ENCODE assay signal across 12 cellular contexts in the genomic region with DNA sequence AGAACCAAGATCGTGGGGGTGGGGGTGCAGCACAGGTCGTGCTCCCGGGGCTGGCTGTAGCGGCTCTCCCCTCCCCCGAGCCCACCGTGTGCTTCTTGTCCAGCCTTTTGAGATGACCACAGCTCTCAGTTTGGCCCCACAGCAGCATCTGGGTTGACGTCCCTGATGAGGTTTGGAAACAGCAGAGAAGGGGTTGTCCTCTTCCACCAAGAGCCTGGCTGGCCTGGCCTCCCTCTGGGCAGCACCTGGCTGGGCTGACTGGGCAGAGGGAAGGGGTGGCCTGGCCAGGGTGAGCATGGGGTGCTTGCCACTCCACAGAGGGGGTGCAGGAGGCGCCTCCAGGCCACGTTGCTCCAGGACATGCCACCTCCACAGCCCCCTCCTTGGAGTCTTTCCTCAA.
A peak's percentile ranks its signal among the peaks of the same experiment; 100 is the strongest.
DNase-seq lines count a peak whose midpoint lies in the region; ATAC-seq lines count a peak whose summit lies in the region.
"Had no signal": no experiment of that assay in that cellular context is flagged by ENCODE, and none has a peak within 500 bp of the region (broad histone marks: within the 10 kb centered on the region; RNA-seq: fewer than 3 reads in every experiment).

No MANE protein-coding gene starts in this region.

- H3K9ac ChIP-seq in subcutaneous abdominal adipose tissue (ENCODE audit: low read length in 5 of 5), result peak overlapping the region in 2 of 5 donors; percentile 35 to 64

- H3K27ac Mint-ChIP-seq in activated CD4-positive, alpha-beta T cell treated with anti-CD3 and anti-CD28 coated beads, Interleukin-2, amount 10 ng/mL, durations not matched to agents 7 days and 5 days, result peak overlapping the region; percentile 96
- H3K27ac Mint-ChIP-seq in activated naive CD8-positive, alpha-beta T cell treated with anti-CD3 and anti-CD28 coated beads for 36 hours, result peak overlapping the region; percentile 98
- H3K27ac Mint-ChIP-seq: type B pancreatic cell had no signal

- H3K36me3 ChIP-seq in subcutaneous abdominal adipose tissue (ENCODE audit: control insufficient read depth in 5 of 5, insufficient read depth in 5 of 5, low read length in 5 of 5), result peaks cover 0 to 4% (median 0%) of the 10 kb centered on the region in 5 donors

- H3K4me3 ChIP-seq in right cardiac atrium (ENCODE audit: low read length), result no peak overlapping the region
- H3K4me3 ChIP-seq in subcutaneous abdominal adipose tissue (ENCODE audit: low read depth in 1 of 5, low read length in 5 of 5), result no peak overlapping the region

- peaks cover 9% of the 10 kb centered on the region for H3K36me3 Mint-ChIP-seq in activated CD4-positive, alpha-beta T cell treated with anti-CD3 and anti-CD28 coated beads, Interleukin-2, amount 10 ng/mL, durations not matched to agents 7 days and 5 days (ENCODE audit: low read depth)
- H3K36me3 Mint-ChIP-seq in activated naive CD8-positive, alpha-beta T cell treated with anti-CD3 and anti-CD28 coated beads for 36 hours, result peaks cover 11% of the 10 kb centered on the region
- H3K36me3 Mint-ChIP-seq: type B pancreatic cell had no signal

- H3K9me3 ChIP-seq in right cardiac atrium (ENCODE audit: control insufficient read depth, low read length) (no peaks in the 10 kb centered on the region), subcutaneous abdominal adipose tissue (ENCODE audit: control insufficient read depth in 5 of 5, low read length in 5 of 5) (no peaks in the 10 kb centered on the region)

- peaks cover 72% of the 10 kb centered on the region for H3K4me1 Mint-ChIP-seq in activated CD4-positive, alpha-beta T cell treated with anti-CD3 and anti-CD28 coated beads, Interleukin-2, amount 10 ng/mL, durations not matched to agents 7 days and 5 days
- H3K4me1 Mint-ChIP-seq in activated naive CD8-positive, alpha-beta T cell treated with anti-CD3 and anti-CD28 coated beads for 36 hours, result peaks cover 64% of the 10 kb centered on the region

- POLR2A ChIA-PET in activated CD4-positive, alpha-beta T cell treated with anti-CD3 and anti-CD28 coated beads, Interleukin-2, amount 10 ng/mL, durations not matched to agents 7 days and 5 days (lab: Charles Lee), result no interaction called here

- H3K27ac ChIP-seq in right cardiac atrium (ENCODE audit: low read length), result no peak overlapping the region
- H3K27ac ChIP-seq in subcutaneous abdominal adipose tissue (ENCODE audit: low read depth, low read length), result peak overlapping the region; percentile 80

- H3K27me3 Mint-ChIP-seq in activated CD4-positive, alpha-beta T cell treated with anti-CD3 and anti-CD28 coated beads, Interleukin-2, amount 10 ng/mL, durations not matched to agents 7 days and 5 days, result no peaks in the 10 kb centered on the region
- H3K27me3 Mint-ChIP-seq in activated naive CD8-positive, alpha-beta T cell treated with anti-CD3 and anti-CD28 coated beads for 36 hours, result no peaks in the 10 kb centered on the region
- H3K27me3 Mint-ChIP-seq: type B pancreatic cell had no signal

- H3K27me3 ChIP-seq in right cardiac atrium (ENCODE audit: control insufficient read depth, insufficient read depth) (no peaks in the 10 kb centered on the region), subcutaneous abdominal adipose tissue (ENCODE audit: control insufficient read depth in 5 of 5, insufficient read depth in 4 of 5, low read length in 5 of 5) (no peaks in the 10 kb centered on the region)

- WGBS in right cardiac atrium, result 45% methylated on average over 9 of the region's 9 CpGs

- H3K4me3 Mint-ChIP-seq in activated CD4-positive, alpha-beta T cell treated with anti-CD3 and anti-CD28 coated beads, Interleukin-2, amount 10 ng/mL, durations not matched to agents 7 days and 5 days, result peak overlapping the region; percentile 66
- H3K4me3 Mint-ChIP-seq in activated naive CD8-positive, alpha-beta T cell treated with anti-CD3 and anti-CD28 coated beads for 36 hours, result peak overlapping the region; percentile 76
- H3K4me3 Mint-ChIP-seq: type B pancreatic cell had no signal

- intact Hi-C loops in right cardiac atrium (cut with DNase I), result no loop called here

- CTCF ChIA-PET in activated CD4-positive, alpha-beta T cell treated with anti-CD3 and anti-CD28 coated beads, Interleukin-2, amount 10 ng/mL, durations not matched to agents 7 days and 5 days (lab: Charles Lee), result interaction anchor here (1.1 to 2.2 kb wide), 5 partner anchors 11 to 92 kb away, joined by 3 to 7 read pairs (median 5); no protein-coding TSS in a partner anchor

- no peaks in the 10 kb centered on the region for H3K9me3 Mint-ChIP-seq in activated CD4-positive, alpha-beta T cell treated with anti-CD3 and anti-CD28 coated beads, Interleukin-2, amount 10 ng/mL, durations not matched to agents 7 days and 5 days
- H3K9me3 Mint-ChIP-seq in activated naive CD8-positive, alpha-beta T cell treated with anti-CD3 and anti-CD28 coated beads for 36 hours, result no peaks in the 10 kb centered on the region
- H3K9me3 Mint-ChIP-seq: type B pancreatic cell had no signal

- H3K4me1 ChIP-seq in right cardiac atrium (ENCODE audit: control insufficient read depth, insufficient read depth, low read length) (peaks cover 49% of the 10 kb centered on the region), subcutaneous abdominal adipose tissue (ENCODE audit: control insufficient read depth in 5 of 5, insufficient read depth in 5 of 5, low read length in 5 of 5) (peaks cover 11 to 82% (median 61%) of the 10 kb centered on the region in 5 donors)

- no peak for DNase-seq in activated CD4-positive, alpha-beta T cell treated with anti-CD3 and anti-CD28 coated beads, Interleukin-2, amount 10 ng/mL, durations not matched to agents 7 days and 5 days
- no peak for DNase-seq in activated CD4-positive, alpha-beta T cell treated with anti-CD3 and anti-CD28 coated beads for 4 hours
- no peak for DNase-seq in activated naive CD8-positive, alpha-beta T cell treated with anti-CD3 and anti-CD28 coated beads for 36 hours
- DNase-seq in right cardiac atrium (peak in 2 of 3 donors; percentile 49 to 56), SIG-M5 (lab: John Stamatoyannopoulos, UW) (no peak), epidermal melanocyte (ENCODE audit: insufficient read length, low spot score) (no peak)
- no peak for DNase-seq in stimulated activated CD4-positive, alpha-beta T cell treated with anti-CD3 and anti-CD28 coated beads, Interleukin-12 subunit alpha, Interleukin-12 subunit beta, amount 100 ng/mL, for 4 hours
- DNase-seq: ACHN; NCI-H1048; stimulated activated CD4-positive, alpha-beta T cell treated with anti-CD3 and anti-CD28 coated beads, Interleukin-15, amount 100 ng/mL, for 24 hours had no signal

- ATAC-seq in right cardiac atrium, result no peak

Comparison
In these comparisons a context has a peak if more than half of its experiments do, and no peak if none do; other contexts are left out.
1. DNase-seq: peak in right cardiac atrium (2 of 3); none in activated CD4-positive, alpha-beta T cell treated with anti-CD3 and anti-CD28 coated beads, Interleukin-2, amount 10 ng/mL, durations not matched to agents 7 days and 5 days (single experiment), activated CD4-positive, alpha-beta T cell treated with anti-CD3 and anti-CD28 coated beads for 4 hours (0 of 2), activated naive CD8-positive, alpha-beta T cell treated with anti-CD3 and anti-CD28 coated beads for 36 hours (single experiment), SIG-M5 (single experiment), epidermal melanocyte (single experiment) and stimulated activated CD4-positive, alpha-beta T cell treated with anti-CD3 and anti-CD28 coated beads, Interleukin-12 subunit alpha, Interleukin-12 subunit beta, amount 100 ng/mL, for 4 hours (single experiment).